ENCODE assay signal across 8 cellular contexts in genomic region chr3:17258823-17259436, GRCh38.
A peak's percentile ranks its signal among the peaks of the same experiment; 100 is the strongest.
DNase-seq lines count a peak whose midpoint lies in the region; ATAC-seq, FAIRE-seq and TF ChIP-seq lines count a peak whose summit lies in the region.

No MANE protein-coding gene starts in this region.

- H3K9me3 ChIP-seq in left ventricle myocardium inferior (replicated peaks): no peaks in the 10 kb centered on the region
- no peaks in the 10 kb centered on the region for H3K9me3 ChIP-seq in kidney (ENCODE audit: control insufficient read depth in 1 of 2, low read length in 2 of 2)
- H3K9me3 ChIP-seq in vagina: no peaks in the 10 kb centered on the region

- H3K36me3 Mint-ChIP-seq in activated T-cell treated with anti-CD3 and anti-CD28 coated beads, Interleukin-2, amount 50 U/mL, for 4 hours (ENCODE audit: insufficient read depth): no peaks in the 10 kb centered on the region

- H3K4me3 ChIP-seq in left ventricle myocardium inferior (no peak overlapping the region), kidney (ENCODE audit: low read length in 2 of 2) (no peak overlapping the region), vagina (no peak overlapping the region)

- H3K9ac ChIP-seq in kidney (ENCODE audit: low read length in 2 of 2): no peak overlapping the region

- H3K27ac ChIP-seq in left ventricle myocardium inferior (replicated peaks) (no peak overlapping the region), kidney (ENCODE audit: low read depth in 2 of 2, low read length in 2 of 2) (no peak overlapping the region), vagina (no peak overlapping the region)

- H3K27me3 Mint-ChIP-seq in activated T-cell treated with anti-CD3 and anti-CD28 coated beads, Interleukin-2, amount 50 U/mL, for 4 hours (ENCODE audit: low read depth): no peaks in the 10 kb centered on the region

- no peak for TF ChIP-seq POLR2A in vagina (IDR thresholded peaks at IDR 0.05)

- peak; percentile 90 for FAIRE-seq in kidney (lab: Jason Lieb, UNC)

- H3K4me1 ChIP-seq in left ventricle myocardium inferior (peaks cover 3% of the 10 kb centered on the region), kidney (ENCODE audit: control insufficient read depth in 1 of 2, insufficient read depth in 1 of 2, low read depth in 1 of 2, low read length in 2 of 2) (no peaks in the 10 kb centered on the region), vagina (no peaks in the 10 kb centered on the region)

- H3K4me3 Mint-ChIP-seq in activated T-cell treated with anti-CD3 and anti-CD28 coated beads, Interleukin-2, amount 50 U/mL, for 4 hours: no peak overlapping the region

- no peak for ATAC-seq in left ventricle myocardium superior
- ATAC-seq in HG02798 (IDR thresholded peaks at IDR 0.05; ENCODE audit: poor library complexity, unreplicated experiment): no peak
- ATAC-seq in activated T-cell treated with anti-CD3 and anti-CD28 coated beads, Interleukin-2, amount 50 U/mL, for 4 hours: no peak

- TF ChIP-seq CTCF in left ventricle myocardium inferior (IDR thresholded peaks at IDR 0.05; ENCODE audit: borderline replicate concordance) (peak; percentile 83), kidney (IDR thresholded peaks at IDR 0.05; ENCODE audit: borderline replicate concordance, extremely low read depth, insufficient read depth) (peak; percentile 67), vagina (IDR thresholded peaks at IDR 0.05) (peak; percentile 41 to 73 (median 68))

- H3K9me3 Mint-ChIP-seq in activated T-cell treated with anti-CD3 and anti-CD28 coated beads, Interleukin-2, amount 50 U/mL, for 4 hours: no peaks in the 10 kb centered on the region

- H3K36me3 ChIP-seq in left ventricle myocardium inferior (no peaks in the 10 kb centered on the region), kidney (ENCODE audit: control insufficient read depth in 1 of 2, insufficient read depth in 2 of 2, low read length in 2 of 2) (no peaks in the 10 kb centered on the region), vagina (no peaks in the 10 kb centered on the region)

- DNase-seq in left ventricle myocardium inferior (no peak), left ventricle myocardium superior (no peak), M059J (ENCODE audit: low read depth) (peak; percentile 38), astrocyte of the hippocampus (ENCODE audit: low read depth, low spot score) (peak; percentile 55), kidney (no peak), vagina (ENCODE audit: extremely low spot score in 2 of 2) (no peak)
- no peak for DNase-seq in activated T-cell treated with anti-CD3 and anti-CD28 coated beads, Interleukin-2, amount 50 U/mL, for 4 hours

- H3K4me1 Mint-ChIP-seq in activated T-cell treated with anti-CD3 and anti-CD28 coated beads, Interleukin-2, amount 50 U/mL, for 4 hours (ENCODE audit: low read depth): no peaks in the 10 kb centered on the region

- intact Hi-C loops in left ventricle myocardium inferior (cut with micrococcal nuclease): loop anchor here (5.0 kb wide), 1 partner anchor 583 kb away; no protein-coding TSS in a partner anchor
- intact Hi-C loops in left ventricle myocardium superior (cut with micrococcal nuclease): loop anchor here (5.0 to 10.0 kb wide), 2 partner anchors 153 to 586 kb away; no protein-coding TSS in a partner anchor
- intact Hi-C loops in kidney (cut with DNase I): no loop called here
- intact Hi-C loops in vagina (cut with DNase I): no loop called here

- H3K27me3 ChIP-seq in left ventricle myocardium inferior (ENCODE audit: low read depth) (no peaks in the 10 kb centered on the region), vagina (no peaks in the 10 kb centered on the region)

Comparison
In these comparisons a context has a peak if more than half of its experiments do, and no peak if none do; other contexts are left out.
1. DNase-seq: peak in M059J (single experiment) and astrocyte of the hippocampus (single experiment); none in left ventricle myocardium inferior (single experiment), left ventricle myocardium superior (single experiment), kidney (single experiment), vagina (0 of 2) and activated T-cell treated with anti-CD3 and anti-CD28 coated beads, Interleukin-2, amount 50 U/mL, for 4 hours (single experiment).
2. intact Hi-C loops: an anchor here in left ventricle myocardium inferior (5.0 kb wide) and left ventricle myocardium superior (5.0 to 10.0 kb wide); none called in kidney and vagina.
3. Peak in every context shown above with its lines, with median percentiles within 50 percentile points of each other: CTCF ChIP-seq.